26 cellular contexts compared by ENCODE assay signal in the genomic region with DNA sequence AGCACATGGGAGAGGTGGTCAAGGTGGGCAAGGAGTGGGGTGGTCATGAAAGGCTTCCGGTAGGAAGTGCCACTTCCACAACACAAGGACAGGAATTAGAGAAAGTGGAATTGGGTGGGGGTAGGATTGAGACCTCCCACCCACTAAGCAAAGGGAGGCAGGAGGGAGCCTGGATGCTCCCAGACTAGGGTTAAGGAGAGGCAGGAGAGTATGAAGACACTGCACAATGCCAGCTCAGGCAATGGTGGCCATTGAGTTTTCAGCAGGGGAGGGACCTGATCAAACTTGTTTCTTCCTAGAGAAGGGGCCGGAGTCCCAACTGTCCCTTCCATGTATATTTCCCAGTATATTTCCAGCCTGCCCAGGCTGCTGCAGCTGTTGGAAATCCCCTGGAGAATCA.
"Had no signal": no experiment of that assay in that cellular context is flagged by ENCODE, and none has a peak within 500 bp of the region (broad histone marks: within the 10 kb centered on the region; RNA-seq: fewer than 3 reads in every experiment).

No MANE protein-coding gene starts in this region.

- H3K27ac Mint-ChIP-seq: activated CD4-positive, alpha-beta T cell treated with anti-CD3 and anti-CD28 coated beads, Interleukin-2, amount 10 ng/mL, durations not matched to agents 24 days and 14 days; activated CD8-positive, alpha-beta T cell treated with anti-CD3 and anti-CD28 coated beads for 36 hours; activated naive CD4-positive, alpha-beta T cell treated with anti-CD3 and anti-CD28 coated beads for 36 hours; activated naive CD4-positive, alpha-beta T cell treated with anti-CD3 and anti-CD28 coated beads, Interleukin-2, amount 50 U/mL, for 72 hours; activated T-helper 1 cell treated with anti-CD3 and anti-CD28 coated beads, Interleukin-12 subunit alpha, Interleukin-12 subunit beta, Interleukin-2, Interleukin-4 antibody, amounts not matched to agents 30 ng/mL and 10 ng/mL and 1 ng/mL, durations not matched to agents 14 hours and 24 hours and 36 hours had no signal

- ATAC-seq: activated CD8-positive, alpha-beta T cell treated with anti-CD3 and anti-CD28 coated beads for 36 hours; activated naive CD4-positive, alpha-beta T cell treated with anti-CD3 and anti-CD28 coated beads, Interleukin-2, amount 50 U/mL, for 72 hours; activated T-cell treated with anti-CD3 and anti-CD28 coated beads, Interleukin-2, amount 50 U/mL, for 4 hours; Panc1 had no signal

- H3K4me3 ChIP-seq: MG63, SJCRH30, SK-N-MC had no signal

- H3K4me1 ChIP-seq: SJCRH30 had no signal

- H3K36me3 Mint-ChIP-seq: activated naive CD4-positive, alpha-beta T cell treated with anti-CD3 and anti-CD28 coated beads, Interleukin-2, amount 50 U/mL, for 72 hours; brain had no signal

- H3K27me3 ChIP-seq: MG63, SJCRH30 had no signal

- H3K4me3 Mint-ChIP-seq: activated CD4-positive, alpha-beta T cell treated with anti-CD3 and anti-CD28 coated beads, Interleukin-2, amount 10 ng/mL, durations not matched to agents 24 days and 14 days; activated CD8-positive, alpha-beta T cell treated with anti-CD3 and anti-CD28 coated beads for 36 hours; activated naive CD4-positive, alpha-beta T cell treated with anti-CD3 and anti-CD28 coated beads for 36 hours; activated T-cell treated with anti-CD3 and anti-CD28 coated beads, Interleukin-2, amount 50 U/mL, for 4 hours; activated T-helper 1 cell treated with anti-CD3 and anti-CD28 coated beads, Interleukin-12 subunit alpha, Interleukin-12 subunit beta, Interleukin-2, Interleukin-4 antibody, amounts not matched to agents 30 ng/mL and 10 ng/mL and 1 ng/mL, durations not matched to agents 14 hours and 24 hours and 36 hours had no signal

- H3K9me3 Mint-ChIP-seq: activated CD4-positive, alpha-beta T cell treated with anti-CD3 and anti-CD28 coated beads, Interleukin-2, amount 10 ng/mL, durations not matched to agents 24 days and 14 days; activated CD8-positive, alpha-beta T cell treated with anti-CD3 and anti-CD28 coated beads for 36 hours; activated naive CD4-positive, alpha-beta T cell treated with anti-CD3 and anti-CD28 coated beads for 36 hours; activated naive CD4-positive, alpha-beta T cell treated with anti-CD3 and anti-CD28 coated beads, Interleukin-2, amount 50 U/mL, for 72 hours; activated T-cell treated with anti-CD3 and anti-CD28 coated beads, Interleukin-2, amount 50 U/mL, for 4 hours; activated T-helper 1 cell treated with anti-CD3 and anti-CD28 coated beads, Interleukin-12 subunit alpha, Interleukin-12 subunit beta, Interleukin-2, Interleukin-4 antibody, amounts not matched to agents 30 ng/mL and 10 ng/mL and 1 ng/mL, durations not matched to agents 14 hours and 24 hours and 36 hours had no signal

- DNase-seq: activated CD4-positive, alpha-beta T cell treated with anti-CD3 and anti-CD28 coated beads, Interleukin-2, amount 10 ng/mL, durations not matched to agents 24 days and 14 days; activated CD4-positive, alpha-beta T cell treated with anti-CD3 and anti-CD28 coated beads, Interleukin-2, amount 50 U/mL, for 4 hours; activated CD8-positive, alpha-beta T cell treated with anti-CD3 and anti-CD28 coated beads for 36 hours; activated gamma-delta T cell treated with Interleukin-2 at 50 U/mL for 16 hours; activated naive CD4-positive, alpha-beta T cell treated with anti-CD3 and anti-CD28 coated beads for 36 hours; activated T-cell treated with anti-CD3 and anti-CD28 coated beads for 4 hours; activated T-cell treated with anti-CD3 and anti-CD28 coated beads, Interleukin-2, amount 50 U/mL, for 4 hours; anterior cingulate cortex; caudate nucleus; Kasumi-1; KG1; MG63; NCI-H1048; NCI-H1105 treated with DMSO at 0.1 percent for 48 hours; NCI-H1436 treated with DMSO at 0.1 percent for 48 hours; NCI-H1694 treated with DMSO at 0.1 percent for 48 hours; NCI-H2029; NCI-H345; NCI-H524 treated with DMSO at 0.1 percent for 48 hours; SHP77; SJCRH30 had no signal

- H3K27ac ChIP-seq: SJCRH30, SK-N-MC had no signal

- H3K9me3 ChIP-seq: MG63, SJCRH30 had no signal

- H3K36me3 ChIP-seq: MG63, SJCRH30 had no signal
